8 cellular contexts compared by ENCODE assay signal in genomic region chr11:69641681-69642548, GRCh38. TPM values are rescaled to one million over a fixed set of nuclear protein-coding genes. Genes with fewer than 3 reads are reported as not detected.
DNase-seq lines count a peak whose midpoint lies in the region; ATAC-seq, FAIRE-seq and TF ChIP-seq lines count a peak whose summit lies in the region.

No MANE protein-coding gene starts in this region.

- peaks cover 39% of the 10 kb centered on the region for H3K4me1 ChIP-seq in CD8-positive, alpha-beta memory T cell (ENCODE audit: insufficient read depth, low read length)
- H3K4me1 ChIP-seq in PC-9 (replicated peaks; ENCODE audit: insufficient read depth) (peaks cover 32% of the 10 kb centered on the region), esophagus (ENCODE audit: control insufficient read depth in 2 of 2, insufficient read depth in 2 of 2, low read length in 1 of 2) (peaks cover 11 to 24% of the 10 kb centered on the region in 2 donors), pancreas (peaks cover 0 to 29% (median 25%) of the 10 kb centered on the region in 3 donors)

- DNase-seq in CD8-positive, alpha-beta memory T cell, result peak in 2 of 5 donors; percentile 15 to 46
- no peak for DNase-seq in PC-9
- peak in 2 of 6 donors; percentile 67 to 70 for DNase-seq in pancreas
- DNase-seq in GM13977 (ENCODE audit: low spot score), result no peak
- DNase-seq in stimulated activated CD8-positive, alpha-beta memory T cell treated with anti-CD3 and anti-CD28 coated beads, Interleukin-4, amount 100 ng/mL, for 48 hours, result no peak

- H3K27me3 ChIP-seq in CD8-positive, alpha-beta memory T cell (ENCODE audit: insufficient read depth, low read length, poor library complexity, severe bottlenecking), result peaks cover 33% of the 10 kb centered on the region
- no peaks in the 10 kb centered on the region for H3K27me3 ChIP-seq in PC-9 (ENCODE audit: insufficient read depth, low read depth)
- H3K27me3 ChIP-seq in esophagus (ENCODE audit: control insufficient read depth in 1 of 2, insufficient read depth in 2 of 2, low read length in 2 of 2), result no peaks in the 10 kb centered on the region
- peaks cover 0 to 13% (median 0%) of the 10 kb centered on the region in 4 donors for H3K27me3 ChIP-seq in pancreas

- peaks cover 82% of the 10 kb centered on the region for H3K79me2 ChIP-seq in PC-9 (ENCODE audit: low read depth)

- CTCF ChIA-PET in CD8-positive, alpha-beta memory T cell (lab: Charles Lee), result interaction anchor here (0.7 to 3.1 kb wide), 5 partner anchors 344 to 1316 kb away, joined by 3 to 28 read pairs (median 5); partner anchors contain the start of gene MYEOV
- CTCF ChIA-PET in PC-9 (lab: Charles Lee), result interaction anchor here (0.6 to 1.1 kb wide), 3 partner anchors 44 to 347 kb away, joined by 3 to 9 read pairs (median 3); no protein-coding TSS in a partner anchor

- peaks cover 35% of the 10 kb centered on the region for H4K20me1 ChIP-seq in PC-9 (ENCODE audit: insufficient read depth)

- H3K36me3 Mint-ChIP-seq in CD8-positive, alpha-beta memory T cell, result no peaks in the 10 kb centered on the region

- no TSS peak for BruUV-seq in PC-9 (replicated peaks; lab: Mats Ljungman, UMichigan)

- H3K27ac Mint-ChIP-seq in CD8-positive, alpha-beta memory T cell, result peak overlapping the region in 2 of 8 donors; percentile 85 to 91

- peaks cover 28 to 33% of the 10 kb centered on the region in 2 donors for H3K27me3 Mint-ChIP-seq in CD8-positive, alpha-beta memory T cell

- H2AFZ ChIP-seq in PC-9, result no peak overlapping the region

- in situ Hi-C loops in GM13977 (cut with MboI; ENCODE audit: low pct_unique_long_range_greater_than_20kb, low sequenced_read_pairs, unreplicated experiment), result no loop called here

- H3K4me3 Mint-ChIP-seq in CD8-positive, alpha-beta memory T cell, result peak overlapping the region; percentile 81 to 98 (median 87)

- H3F3A ChIP-seq in PC-9 (ENCODE audit: insufficient read depth, low read depth), result peaks cover 53% of the 10 kb centered on the region

- H3K36me3 ChIP-seq in CD8-positive, alpha-beta memory T cell (ENCODE audit: insufficient read depth, low read length), result no peaks in the 10 kb centered on the region
- peaks cover 36% of the 10 kb centered on the region for H3K36me3 ChIP-seq in PC-9 (ENCODE audit: low read depth)
- H3K36me3 ChIP-seq in esophagus (ENCODE audit: control insufficient read depth in 2 of 2, insufficient read depth in 2 of 2, low read length in 1 of 2), result peaks cover 0 to 17% of the 10 kb centered on the region in 2 donors
- H3K36me3 ChIP-seq in pancreas, result peaks cover 0 to 6% (median 0%) of the 10 kb centered on the region in 3 donors

- H3K27ac ChIP-seq in CD8-positive, alpha-beta memory T cell (ENCODE audit: low read depth, low read length), result no peak overlapping the region
- H3K27ac ChIP-seq in PC-9, result peak overlapping the region; percentile 85
- H3K27ac ChIP-seq in esophagus (ENCODE audit: low read depth in 2 of 2, low read length in 1 of 2), result peak overlapping the region; percentile 78 to 84
- H3K27ac ChIP-seq in pancreas, result peak overlapping the region; percentile 67 to 80 (median 72)

- no peaks in the 10 kb centered on the region for H3K9me2 ChIP-seq in PC-9 (ENCODE audit: insufficient read depth)

- no peaks in the 10 kb centered on the region for H3K9me3 Mint-ChIP-seq in CD8-positive, alpha-beta memory T cell

- no peak for FAIRE-seq in pancreas (lab: Jason Lieb, UNC)

- peak overlapping the region; percentile 38 for H3K4me3 ChIP-seq in CD8-positive, alpha-beta memory T cell (ENCODE audit: low read length)
- H3K4me3 ChIP-seq in PC-9 (peak overlapping the region; percentile 99), esophagus (ENCODE audit: low read depth in 1 of 2, low read length in 2 of 2) (peak overlapping the region; percentile 85 to 88), pancreas (peak overlapping the region; percentile 46 to 84 (median 68))

- peaks cover 24 to 41% (median 30%) of the 10 kb centered on the region in 3 donors for H3K4me1 Mint-ChIP-seq in CD8-positive, alpha-beta memory T cell

- intact Hi-C loops in PC-9 (cut with micrococcal nuclease; ENCODE audit: unreplicated experiment) (loop anchor here (1.0 kb wide), 1 partner anchor 265 kb away; no protein-coding TSS in a partner anchor), pancreas (cut with DNase I) (no loop called here)

- no peaks in the 10 kb centered on the region for H3K9me3 ChIP-seq in CD8-positive, alpha-beta memory T cell (ENCODE audit: low read length)
- H3K9me3 ChIP-seq in PC-9 (ENCODE audit: insufficient read depth, low read depth) (no peaks in the 10 kb centered on the region), esophagus (ENCODE audit: control insufficient read depth in 2 of 2, insufficient read depth in 1 of 2, low read depth in 1 of 2, low read length in 1 of 2) (no peaks in the 10 kb centered on the region), pancreas (no peaks in the 10 kb centered on the region)

- ATAC-seq in pancreas (no peak), GM21381 (IDR thresholded peaks at IDR 0.05; ENCODE audit: unreplicated experiment) (no peak), HG03439 (IDR thresholded peaks at IDR 0.05; ENCODE audit: unreplicated experiment) (no peak)

- TF ChIP-seq CTCF in PC-9 (conservative IDR thresholded peaks at IDR 0.05), result no peak
- TF ChIP-seq CTCF in pancreas (IDR thresholded peaks at IDR 0.05), result no peak
- TF ChIP-seq CTCF in GM13977 (IDR thresholded peaks at IDR 0.05; ENCODE audit: extremely low read depth, insufficient read depth, missing control alignments), result no peak

- 1% methylated on average over 68 of the region's 68 CpGs for WGBS in esophagus, 2 donors
- WGBS in pancreas, 2 donors, result 2% methylated on average over 68 of the region's 68 CpGs

- POLR2A ChIA-PET in CD8-positive, alpha-beta memory T cell (lab: Charles Lee), result no interaction called here
- POLR2A ChIA-PET in PC-9 (lab: Charles Lee; ENCODE audit: unreplicated experiment), result no interaction called here

- peak overlapping the region; percentile 86 for H3K4me2 ChIP-seq in PC-9

RNA-seq across cellular contexts. Expression of gene CCND1, which starts 1.0 kb away (rescaled TPM):
- 1 to 10 TPM; 2.8 to 3.8 TPM for total RNA-seq in CD8-positive, alpha-beta memory T cell
- polyA plus RNA-seq in CD8-positive, alpha-beta memory T cell, result 0.18 TPM
- total RNA-seq in PC-9 (2021), result 346 and 586 TPM in 2 replicates
- 10 to 100 TPM; 45.1 to 48.5 TPM for polyA plus RNA-seq in esophagus
- 100 to 1,000 TPM in 2 of 6 donors, 10 to 100 TPM in 4; 65.6 to 126 (median 95.3) TPM for total RNA-seq in pancreas
- 10 to 100 TPM; 24.6 to 32.7 TPM for polyA plus RNA-seq in pancreas

RNA-seq across cellular contexts. Expression of gene LTO1, which starts 33.2 kb away (rescaled TPM):
- 10 to 100 TPM; 24.8 to 25.0 TPM for total RNA-seq in CD8-positive, alpha-beta memory T cell
- 15.8 TPM for polyA plus RNA-seq in CD8-positive, alpha-beta memory T cell
- total RNA-seq in PC-9 (2021) (41.1 and 50.3 TPM in 2 replicates), pancreas (10 to 100 TPM in 4 of 6 donors, 1 to 10 TPM in 2; 7.7 to 13.3 (median 12.1) TPM)
- polyA plus RNA-seq in esophagus (10 to 100 TPM; 15.0 to 22.9 TPM), pancreas (10 to 100 TPM; 24.2 to 27.8 TPM)

Comparison
In these comparisons a context has a peak if more than half of its experiments do, and no peak if none do; other contexts are left out.
1. H3K4me3 ChIP-seq: peak in every context shown above with its lines; median percentile 99 in PC-9; 86 in esophagus; 68 in pancreas; 38 in CD8-positive, alpha-beta memory T cell.
2. RNA of gene CCND1, which starts 1.0 kb away (total RNA-seq): 346 to 586 TPM in PC-9 and 65.6 to 126 TPM in pancreas; 2.8 to 3.8 TPM in CD8-positive, alpha-beta memory T cell; every median in the first group is over 10 times any median in the second.